In genomic region chr3:106635271-106635670, GRCh38 we compare ENCODE assay signal across 12 cellular contexts.
DNase-seq lines count a peak whose midpoint lies in the region; ATAC-seq and TF ChIP-seq lines count a peak whose summit lies in the region.
"Had no signal": no experiment of that assay in that cellular context is flagged by ENCODE, and none has a peak within 500 bp of the region (broad histone marks: within the 10 kb centered on the region; RNA-seq: fewer than 3 reads in every experiment).

No MANE protein-coding gene starts in this region.

- H3K27me3 Mint-ChIP-seq in stimulated activated naive B cell treated with anti-CD40 and anti-IgM and Interleukin-4, amounts not matched to agents 10 μg/mL and 1 μg/mL and 100 μg/mL, for 72 hours: peaks cover 6 to 8% of the 10 kb centered on the region in 2 donors
- H3K27me3 Mint-ChIP-seq: activated naive CD4-positive, alpha-beta T cell treated with anti-CD3 and anti-CD28 coated beads, Interleukin-2, amount 10 ng/mL, durations not matched to agents 7 days and 5 days had no signal

- H3K4me1 Mint-ChIP-seq in stimulated activated naive B cell treated with anti-CD40 and anti-IgM and Interleukin-4, amounts not matched to agents 10 μg/mL and 1 μg/mL and 100 μg/mL, for 72 hours: peaks cover 3 to 10% of the 10 kb centered on the region in 2 donors
- H3K4me1 Mint-ChIP-seq: activated naive CD4-positive, alpha-beta T cell treated with anti-CD3 and anti-CD28 coated beads, Interleukin-2, amount 10 ng/mL, durations not matched to agents 7 days and 5 days had no signal

- peak; percentile 81 for ATAC-seq in GM19463 (IDR thresholded peaks at IDR 0.05; ENCODE audit: unreplicated experiment)
- ATAC-seq in GM18520 (IDR thresholded peaks at IDR 0.05; ENCODE audit: unreplicated experiment): no peak
- no peak for ATAC-seq in stimulated activated naive B cell treated with anti-CD40 and anti-IgM and Interleukin-4, amounts not matched to agents 10 μg/mL and 1 μg/mL and 100 μg/mL, for 72 hours (replicated peaks)

- no peaks in the 10 kb centered on the region for H3K36me3 Mint-ChIP-seq in stimulated activated naive B cell treated with anti-CD40 and anti-IgM and Interleukin-4, amounts not matched to agents 10 μg/mL and 1 μg/mL and 100 μg/mL, for 72 hours
- H3K36me3 Mint-ChIP-seq: activated naive CD4-positive, alpha-beta T cell treated with anti-CD3 and anti-CD28 coated beads, Interleukin-2, amount 10 ng/mL, durations not matched to agents 7 days and 5 days had no signal

- H3K9me3 Mint-ChIP-seq in stimulated activated naive B cell treated with anti-CD40 and anti-IgM and Interleukin-4, amounts not matched to agents 10 μg/mL and 1 μg/mL and 100 μg/mL, for 72 hours: no peaks in the 10 kb centered on the region
- H3K9me3 Mint-ChIP-seq: activated naive CD4-positive, alpha-beta T cell treated with anti-CD3 and anti-CD28 coated beads, Interleukin-2, amount 10 ng/mL, durations not matched to agents 7 days and 5 days had no signal

- H3K4me3 Mint-ChIP-seq in stimulated activated naive B cell treated with anti-CD40 and anti-IgM and Interleukin-4, amounts not matched to agents 10 μg/mL and 1 μg/mL and 100 μg/mL, for 72 hours: no peak overlapping the region
- H3K4me3 Mint-ChIP-seq: activated naive CD4-positive, alpha-beta T cell treated with anti-CD3 and anti-CD28 coated beads, Interleukin-2, amount 10 ng/mL, durations not matched to agents 7 days and 5 days had no signal

- DNase-seq in AG08396 (ENCODE audit: low spot score) (peak; percentile 22), M059J (ENCODE audit: low read depth) (peak; percentile 97), epithelial cell of esophagus (ENCODE audit: low read depth) (peak; percentile 58), NCI-H446 treated with DMSO at 0.1 percent for 48 hours (lab: John Stamatoyannopoulos, UW) (no peak), dermis blood vessel endothelial cell (no peak)
- DNase-seq in stimulated activated naive B cell treated with anti-CD40 and anti-IgM and Interleukin-4, amounts not matched to agents 10 μg/mL and 1 μg/mL and 100 μg/mL, for 72 hours: no peak
- DNase-seq: activated naive CD4-positive, alpha-beta T cell treated with anti-CD3 and anti-CD28 coated beads, Interleukin-2, amount 10 ng/mL, durations not matched to agents 7 days and 5 days; esophagus squamous epithelium; mesendoderm; NCI-H510A treated with DMSO at 0.1 percent for 48 hours had no signal

- no peak for TF ChIP-seq CTCF in epithelial cell of esophagus (IDR thresholded peaks at IDR 0.05; ENCODE audit: insufficient read depth, low read depth, low read length, missing control alignments)

- no peak overlapping the region for H3K27ac Mint-ChIP-seq in stimulated activated naive B cell treated with anti-CD40 and anti-IgM and Interleukin-4, amounts not matched to agents 10 μg/mL and 1 μg/mL and 100 μg/mL, for 72 hours
- H3K27ac Mint-ChIP-seq: activated naive CD4-positive, alpha-beta T cell treated with anti-CD3 and anti-CD28 coated beads, Interleukin-2, amount 10 ng/mL, durations not matched to agents 7 days and 5 days had no signal

- H3K4me3 ChIP-seq in epithelial cell of esophagus (ENCODE audit: low read length): no peak overlapping the region
- H3K4me3 ChIP-seq: esophagus squamous epithelium had no signal

Comparison
In these comparisons a context has a peak if more than half of its experiments do, and no peak if none do; other contexts are left out.
1. DNase-seq: peak in AG08396 (single experiment), M059J (single experiment) and epithelial cell of esophagus (single experiment); none in NCI-H446 treated with DMSO at 0.1 percent for 48 hours (single experiment), dermis blood vessel endothelial cell (single experiment) and stimulated activated naive B cell treated with anti-CD40 and anti-IgM and Interleukin-4, amounts not matched to agents 10 μg/mL and 1 μg/mL and 100 μg/mL, for 72 hours (single experiment).